Comparison of ENCODE assay signal across 7 cellular contexts in the genomic region with DNA sequence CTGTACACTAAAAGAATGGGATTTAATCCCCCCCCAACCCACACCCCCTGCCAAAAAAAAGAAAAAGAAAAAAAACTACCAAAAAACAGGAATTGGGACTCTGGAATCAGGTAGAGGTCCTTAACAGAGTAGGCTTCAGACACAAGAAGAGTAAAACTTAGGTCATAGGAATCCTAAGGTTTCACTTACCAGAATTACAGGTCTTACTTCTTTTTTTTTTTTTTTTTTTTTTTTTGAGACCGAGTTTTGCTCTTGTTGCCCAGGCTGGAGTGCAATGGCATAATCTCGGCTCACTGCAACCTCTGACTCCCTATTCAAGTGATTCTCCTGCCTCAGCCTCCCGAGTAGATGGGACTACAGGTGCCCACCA. TPM values are rescaled to one million over a fixed set of nuclear protein-coding genes. Genes with fewer than 3 reads are reported as not detected.
DNase-seq lines count a peak whose midpoint lies in the region; ATAC-seq and TF ChIP-seq lines count a peak whose summit lies in the region.
"Not testable (repeated sequence)": the region's sequence is repeated elsewhere in the genome, so short reads cannot be mapped to it uniquely, and the experiment has no call there.

No MANE protein-coding gene starts in this region.

- H3K9me3 ChIP-seq in PC-3 (ENCODE audit: low read length); mammary epithelial cell (replicated peaks; ENCODE audit: insufficient read depth, low read length); hepatocyte (ENCODE audit: low read depth): not testable (repeated sequence)

- H3K36me3 ChIP-seq in PC-3 (ENCODE audit: low read depth, low read length); mammary epithelial cell (ENCODE audit: insufficient read depth, low read length); hepatocyte (replicated peaks; ENCODE audit: insufficient read depth, low read depth): not testable (repeated sequence)

- not testable (repeated sequence) for H3K27me3 ChIP-seq in PC-3 (ENCODE audit: low read length); mammary epithelial cell (ENCODE audit: insufficient read depth, low read length); hepatocyte

- POLR2A ChIA-PET in PC-3 (lab: Charles Lee; ENCODE audit: unreplicated experiment): not testable (repeated sequence)

- not testable (repeated sequence) for H3K79me2 ChIP-seq in PC-3 (ENCODE audit: low read length); mammary epithelial cell (ENCODE audit: insufficient read depth, low read length); hepatocyte

- dilution Hi-C loops in mammary epithelial cell (cut with HindIII; ENCODE audit: low sequenced_read_pairs): not testable (repeated sequence)

- not testable (repeated sequence) for H3K27ac Mint-ChIP-seq in Calu3 (ENCODE audit: unreplicated experiment)
- H3K27ac Mint-ChIP-seq in natural killer cell (peak overlapping the region; percentile 12 to 80), type B pancreatic cell (peak overlapping the region; percentile 88)

- peak overlapping the region; percentile 20 for H3K4me3 Mint-ChIP-seq in Calu3 (ENCODE audit: low read depth, unreplicated experiment)
- not testable (repeated sequence) for H3K4me3 Mint-ChIP-seq in natural killer cell
- peak overlapping the region; percentile 42 for H3K4me3 Mint-ChIP-seq in type B pancreatic cell

- in situ Hi-C loops in mammary epithelial cell (cut with MboI; ENCODE audit: low sequenced_read_pairs in 2 of 2): not testable (repeated sequence)

- 0 out of 2 replicates have a peak overlapping the region, but pooled peaks have one; percentile 7 for H3K4me2 ChIP-seq in PC-3 (ENCODE audit: low read length)
- H3K4me2 ChIP-seq in mammary epithelial cell (ENCODE audit: insufficient read depth, low read depth, low read length): peak overlapping the region; percentile 13
- H3K4me2 ChIP-seq in hepatocyte: not testable (repeated sequence)

- CTCF ChIA-PET in Calu3 (lab: Charles Lee); PC-3 (lab: Charles Lee); mammary epithelial cell (lab: Charles Lee; ENCODE audit: low non-redundant PET): not testable (repeated sequence)

- BruUV-seq in Calu3 (replicated peaks; lab: Mats Ljungman, UMichigan); PC-3 (replicated peaks; lab: Mats Ljungman, UMichigan); mammary epithelial cell (replicated peaks; lab: Mats Ljungman, UMichigan): not testable (repeated sequence)

- DNase-seq in Calu3; PC-3; mammary epithelial cell; hepatocyte (ENCODE audit: low spot score); natural killer cell; type B pancreatic cell (ENCODE audit: extremely low spot score, unreplicated experiment): not testable (repeated sequence)
- peak; percentile 27 for DNase-seq in epithelial cell of esophagus (ENCODE audit: low read depth)

- peaks cover 23% of the 10 kb centered on the region for H3K4me1 ChIP-seq in PC-3 (ENCODE audit: insufficient read depth, low read length)
- H3K4me1 ChIP-seq in mammary epithelial cell (ENCODE audit: insufficient read depth, low read length): peaks cover 19% of the 10 kb centered on the region
- H3K4me1 ChIP-seq in hepatocyte (ENCODE audit: insufficient read depth): peaks cover 17% of the 10 kb centered on the region

- not testable (repeated sequence) for ATAC-seq in PC-3, natural killer cell

- H3K9me2 ChIP-seq in PC-3 (replicated peaks; ENCODE audit: low read length); hepatocyte (replicated peaks; ENCODE audit: insufficient read depth): not testable (repeated sequence)

- H3K27ac ChIP-seq in PC-3 (ENCODE audit: low read length): not testable (repeated sequence)
- H3K27ac ChIP-seq in mammary epithelial cell (ENCODE audit: insufficient read depth, low read depth, low read length): peak overlapping the region; percentile 37
- peak overlapping the region; percentile 19 for H3K27ac ChIP-seq in hepatocyte

- H3K9ac ChIP-seq in PC-3 (ENCODE audit: low read length); mammary epithelial cell (ENCODE audit: insufficient read depth, low read length): not testable (repeated sequence)

- not testable (repeated sequence) for H3K36me3 Mint-ChIP-seq in Calu3 (ENCODE audit: insufficient read depth, unreplicated experiment); natural killer cell; type B pancreatic cell

- not testable (repeated sequence) for H3K27me3 Mint-ChIP-seq in Calu3 (ENCODE audit: unreplicated experiment); natural killer cell (ENCODE audit: low read depth in 2 of 2); type B pancreatic cell

- H2AFZ ChIP-seq in PC-3 (ENCODE audit: low read length); mammary epithelial cell (ENCODE audit: low read depth, low read length); hepatocyte: not testable (repeated sequence)

- H3F3A ChIP-seq in PC-3 (ENCODE audit: low read length, unreplicated experiment): not testable (repeated sequence)

- intact Hi-C loops in Calu3 (cut with micrococcal nuclease; ENCODE audit: unreplicated experiment): loop anchor here (5.0 kb wide), 1 partner anchor 35 kb away; no protein-coding TSS in a partner anchor
- intact Hi-C loops in PC-3 (cut with micrococcal nuclease); mammary epithelial cell (cut with micrococcal nuclease); natural killer cell (cut with micrococcal nuclease): not testable (repeated sequence)

- not testable (repeated sequence) for H4K20me1 ChIP-seq in PC-3 (ENCODE audit: low read length); mammary epithelial cell (ENCODE audit: insufficient read depth, low read length); hepatocyte (ENCODE audit: insufficient read depth, poor library complexity, severe bottlenecking)

- not testable (repeated sequence) for TF ChIP-seq CTCF in Calu3 (IDR thresholded peaks at IDR 0.05; ENCODE audit: unreplicated experiment); PC-3 (conservative IDR thresholded peaks at IDR 0.05; ENCODE audit: low read depth, low read length); mammary epithelial cell (conservative IDR thresholded peaks at IDR 0.05 in 1 of 2, IDR thresholded peaks at IDR 0.05 in 1 of 2; ENCODE audit: extremely low read depth in 1 of 2, insufficient read depth in 1 of 2, low read depth in 1 of 2, low read length in 2 of 2); epithelial cell of esophagus (IDR thresholded peaks at IDR 0.05; ENCODE audit: insufficient read depth, low read depth, low read length, missing control alignments); hepatocyte (IDR thresholded peaks at IDR 0.05; ENCODE audit: poor library complexity); natural killer cell (IDR thresholded peaks at IDR 0.05); type B pancreatic cell (conservative IDR thresholded peaks at IDR 0.05)

- H3K4me1 Mint-ChIP-seq in Calu3 (ENCODE audit: low read depth, unreplicated experiment): peaks cover 47% of the 10 kb centered on the region
- peaks cover 78 to 81% of the 10 kb centered on the region in 2 donors for H3K4me1 Mint-ChIP-seq in natural killer cell
- H3K4me1 Mint-ChIP-seq in type B pancreatic cell (ENCODE audit: unreplicated experiment): peaks cover 21% of the 10 kb centered on the region

- H3K9me3 Mint-ChIP-seq in Calu3 (ENCODE audit: low read depth, unreplicated experiment); natural killer cell; type B pancreatic cell: not testable (repeated sequence)

- 100% methylated on average over 2 of the region's 3 CpGs for WGBS in mammary epithelial cell (ENCODE audit: low coverage, missing lambda C conversion rate)
- WGBS in hepatocyte (ENCODE audit: low lambda C conversion rate, missing lambda C conversion rate): 83% methylated on average over 2 of the region's 3 CpGs

- H3K4me3 ChIP-seq in PC-3 (ENCODE audit: low read length); mammary epithelial cell (replicated peaks in 1 of 3; ENCODE audit: insufficient read depth in 1 of 3, low read depth in 2 of 3, low read length in 3 of 3); epithelial cell of esophagus (ENCODE audit: low read length); hepatocyte: not testable (repeated sequence)

RNA-seq across cellular contexts. Expression of gene SYTL2, which starts 33.4 kb away (rescaled TPM):
- 10.6 and 19.1 TPM in 2 replicates for total RNA-seq in Calu3 (2022)
- 51.7 and 57.1 TPM in 2 replicates for total RNA-seq in PC-3 (2014; rRNA removed)
- 10 to 100 TPM in 1 of 2 donors, 1 to 10 TPM in 1; 6.2 to 11.5 TPM for total RNA-seq in mammary epithelial cell
- polyA plus RNA-seq in mammary epithelial cell: 3.8 TPM
- polyA minus RNA-seq in mammary epithelial cell: 2.8 TPM
- 66.6 and 73.6 TPM in 2 replicates for total RNA-seq in hepatocyte
- 8.2 and 8.9 TPM in 2 replicates for polyA plus RNA-seq in hepatocyte
- 100 to 1,000 TPM; 116 to 237 (median 143) TPM for total RNA-seq in natural killer cell
- 30.6 and 42.4 TPM in 2 replicates for total RNA-seq in type B pancreatic cell (ENCODE audit: low replicate concordance)
